ENCODE assay signal across 27 cellular contexts in the genomic region with DNA sequence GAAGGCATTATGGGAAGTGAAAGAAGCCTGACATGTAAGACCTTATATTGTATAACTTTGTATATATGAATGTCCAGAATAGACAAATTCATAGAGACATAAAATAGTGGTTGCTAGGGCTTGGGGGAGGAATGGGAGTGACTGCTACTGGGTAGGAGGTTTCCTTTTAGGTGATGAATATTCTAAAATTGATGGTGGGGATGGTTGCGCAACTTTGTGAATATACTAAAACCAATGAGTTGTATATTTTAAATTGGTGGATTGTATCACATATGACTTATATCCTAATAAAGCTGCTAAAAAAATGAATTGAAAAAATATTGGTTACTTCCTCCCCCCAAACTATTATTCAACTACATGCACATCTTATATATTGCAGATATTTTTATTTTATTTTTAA.
DNase-seq lines count a peak whose midpoint lies in the region; ATAC-seq, FAIRE-seq and TF ChIP-seq lines count a peak whose summit lies in the region.
"Had no signal": no experiment of that assay in that cellular context is flagged by ENCODE, and none has a peak within 500 bp of the region (broad histone marks: within the 10 kb centered on the region; RNA-seq: fewer than 3 reads in every experiment).

No MANE protein-coding gene starts in this region.

- no peak overlapping the region for H2AK5ac ChIP-seq in IMR-90 (ENCODE audit: low read depth, low read length)

- no peak overlapping the region for H3K18ac ChIP-seq in IMR-90 (ENCODE audit: low read depth, low read length)

- H3K27me3 ChIP-seq in HepG2 (ENCODE audit: control insufficient read depth in 1 of 2, insufficient read depth in 2 of 2, low read length in 2 of 2) (no peaks in the 10 kb centered on the region), right lobe of liver (no peaks in the 10 kb centered on the region), IMR-90 (ENCODE audit: control insufficient read depth, insufficient read depth, low read length) (peaks cover 7% of the 10 kb centered on the region), K562 (ENCODE audit: control insufficient read depth in 2 of 2, insufficient read depth in 2 of 2, low read length in 2 of 2) (no peaks in the 10 kb centered on the region), testis (no peaks in the 10 kb centered on the region), brain microvascular endothelial cell (replicated peaks) (no peaks in the 10 kb centered on the region)
- H3K27me3 ChIP-seq: BE2C, BLaER1 had no signal

- peaks cover 7% of the 10 kb centered on the region for H3K9me3 Mint-ChIP-seq in type B pancreatic cell

- no peak for ATAC-seq in HepG2
- no peak for ATAC-seq in right lobe of liver
- ATAC-seq in IMR-90 (ENCODE audit: low read depth) = no peak
- no peak for ATAC-seq in K562
- ATAC-seq: GM12878 had no signal

- no peaks in the 10 kb centered on the region for H3K9me1 ChIP-seq in IMR-90 (ENCODE audit: insufficient read depth, low read length)
- H3K9me1 ChIP-seq in K562 (ENCODE audit: control insufficient read depth, insufficient read depth, low read length) = no peaks in the 10 kb centered on the region

- dilution Hi-C loops in IMR-90 (cut with HindIII; ENCODE audit: low sequenced_read_pairs, unreplicated experiment) = no loop called here

- H3K4me1 ChIP-seq in HepG2 (ENCODE audit: insufficient read depth, low read length) (no peaks in the 10 kb centered on the region), right lobe of liver (no peaks in the 10 kb centered on the region), IMR-90 (ENCODE audit: control insufficient read depth, insufficient read depth, low read length) (no peaks in the 10 kb centered on the region), K562 (replicated peaks in 1 of 2; ENCODE audit: control insufficient read depth in 2 of 2, insufficient read depth in 2 of 2, low read length in 2 of 2) (no peaks in the 10 kb centered on the region), testis (no peaks in the 10 kb centered on the region)

- BruUV-seq in HepG2 (replicated peaks; lab: Mats Ljungman, UMichigan) = no TSS peak
- BruUV-seq in IMR-90 (replicated peaks; lab: Mats Ljungman, UMichigan) = no TSS peak
- BruUV-seq in K562 (replicated peaks; lab: Mats Ljungman, UMichigan) = no TSS peak

- no peak overlapping the region for H4K8ac ChIP-seq in IMR-90 (ENCODE audit: low read depth in 2 of 2, low read length in 2 of 2)

- H3K4me3 ChIP-seq in HepG2 (replicated peaks in 1 of 3; ENCODE audit: insufficient read depth in 1 of 3, low read depth in 2 of 3, low read length in 3 of 3) (no peak overlapping the region), right lobe of liver (no peak overlapping the region), IMR-90 (ENCODE audit: insufficient read depth, low read depth, low read length) (no peak overlapping the region), K562 (no peak overlapping the region), testis (no peak overlapping the region), brain microvascular endothelial cell (ENCODE audit: low read depth, low read length) (no peak overlapping the region)
- H3K4me3 ChIP-seq: BLaER1, GM12878 had no signal

- H3K27ac Mint-ChIP-seq in type B pancreatic cell = no peak overlapping the region
- H3K27ac Mint-ChIP-seq: CD14-positive monocyte; CD4-positive, alpha-beta memory T cell; CD4-positive, CD25-positive, alpha-beta regulatory T cell; CD8-positive, alpha-beta memory T cell had no signal

- TF ChIP-seq POLR2A in HepG2 (IDR thresholded peaks at IDR 0.05; ENCODE audit: insufficient read depth in 1 of 2, low read depth in 2 of 2, low read length in 2 of 2) = no peak
- TF ChIP-seq POLR2A in right lobe of liver (IDR thresholded peaks at IDR 0.05) = no peak
- TF ChIP-seq POLR2A in IMR-90 (IDR thresholded peaks at IDR 0.05; ENCODE audit: low read depth, low read length) = no peak
- TF ChIP-seq POLR2A in K562 (conservative IDR thresholded peaks at IDR 0.05) = no peak
- TF ChIP-seq POLR2A in testis (IDR thresholded peaks at IDR 0.05) = no peak

- H3K79me2 ChIP-seq in HepG2 (ENCODE audit: insufficient read depth, low read length) (no peaks in the 10 kb centered on the region), K562 (ENCODE audit: control insufficient read depth, insufficient read depth, low read length) (no peaks in the 10 kb centered on the region)

- H4K91ac ChIP-seq in IMR-90 (ENCODE audit: insufficient read depth, low read depth, low read length) = no peak overlapping the region

- in situ Hi-C loops in HepG2 (cut with HindIII; ENCODE audit: extremely low pct_ligation_motif_present, low pct_unique_long_range_greater_than_20kb) (no loop called here), IMR-90 (cut with MboI; ENCODE audit: low sequenced_read_pairs) (no loop called here), K562 (cut with MboI) (no loop called here), brain microvascular endothelial cell (cut with HindIII; ENCODE audit: low pct_ligation_motif_present, low sequenced_read_pairs) (no loop called here)

- H4K20me1 ChIP-seq in HepG2 (ENCODE audit: insufficient read depth, low read length) (no peaks in the 10 kb centered on the region), IMR-90 (ENCODE audit: insufficient read depth, low read length) (no peaks in the 10 kb centered on the region), K562 (replicated peaks; ENCODE audit: control insufficient read depth, insufficient read depth, low read length) (no peaks in the 10 kb centered on the region)
- H4K20me1 ChIP-seq: BLaER1 had no signal

- POLR2A ChIA-PET in HepG2 (lab: Yijun Ruan, JAX) (no interaction called here), IMR-90 (lab: Charles Lee; ENCODE audit: unreplicated experiment) (interaction anchor here (0.6 kb wide), 1 partner anchor 15 kb away, joined by 4 read pairs; no protein-coding TSS in a partner anchor), K562 (lab: Yijun Ruan, JAX) (no interaction called here)

- no peak for TF ChIP-seq EP300 in HepG2 (IDR thresholded peaks at IDR 0.05; ENCODE audit: low read depth in 2 of 2, low read length in 2 of 2)
- no peak for TF ChIP-seq EP300 in HepG2 (CRISPR knock-in tag; IDR thresholded peaks at IDR 0.05; ENCODE audit: borderline replicate concordance)
- no peak for TF ChIP-seq EP300 in K562 (IDR thresholded peaks at IDR 0.05; ENCODE audit: low read length)

- H3K27me3 Mint-ChIP-seq in type B pancreatic cell = no peaks in the 10 kb centered on the region
- H3K27me3 Mint-ChIP-seq: CD4-positive, alpha-beta memory T cell; CD4-positive, CD25-positive, alpha-beta regulatory T cell; CD8-positive, alpha-beta memory T cell had no signal

- no peak for TF ChIP-seq RAD21 in HepG2 (CRISPR knock-in tag; IDR thresholded peaks at IDR 0.05)
- TF ChIP-seq RAD21 in IMR-90 (IDR thresholded peaks at IDR 0.05; ENCODE audit: low read length) = no peak
- no peak for TF ChIP-seq RAD21 in K562 (CRISPR knock-in tag; conservative IDR thresholded peaks at IDR 0.05 in 1 of 2, IDR thresholded peaks at IDR 0.05 in 1 of 2)

- no peak overlapping the region for H3K4ac ChIP-seq in IMR-90 (ENCODE audit: low read depth, low read length)

- H3K36me3 Mint-ChIP-seq in type B pancreatic cell = no peaks in the 10 kb centered on the region
- H3K36me3 Mint-ChIP-seq: CD14-positive monocyte; CD4-positive, alpha-beta memory T cell; CD8-positive, alpha-beta memory T cell had no signal

- no peak for TF ChIP-seq CTCF in HepG2 (CRISPR knock-in tag; IDR thresholded peaks at IDR 0.05)
- TF ChIP-seq CTCF in right lobe of liver (IDR thresholded peaks at IDR 0.05) = no peak
- TF ChIP-seq CTCF in IMR-90 (conservative IDR thresholded peaks at IDR 0.05; ENCODE audit: low read depth, low read length) = no peak
- TF ChIP-seq CTCF in K562 (IDR thresholded peaks at IDR 0.05 in 2 of 3, conservative IDR thresholded peaks at IDR 0.05 in 1 of 3; ENCODE audit: insufficient read depth in 2 of 3, low read depth in 1 of 3, low read length in 3 of 3) = no peak
- TF ChIP-seq CTCF in testis (IDR thresholded peaks at IDR 0.05) = no peak
- no peak for TF ChIP-seq CTCF in type B pancreatic cell (conservative IDR thresholded peaks at IDR 0.05)
- TF ChIP-seq CTCF in brain microvascular endothelial cell (IDR thresholded peaks at IDR 0.05; ENCODE audit: low read depth, low read length, missing control alignments) = no peak

- H3K4me3 Mint-ChIP-seq in type B pancreatic cell = no peak overlapping the region
- H3K4me3 Mint-ChIP-seq: CD14-positive monocyte; CD4-positive, alpha-beta memory T cell; CD4-positive, CD25-positive, alpha-beta regulatory T cell; CD8-positive, alpha-beta memory T cell had no signal

- DNase-seq in HepG2 (ENCODE audit: low spot score) (no peak), right lobe of liver (no peak), IMR-90 (no peak), K562 (ENCODE audit: extremely low read depth in 1 of 4, low spot score in 3 of 4) (no peak), testis (no peak), type B pancreatic cell (ENCODE audit: extremely low spot score, unreplicated experiment) (no peak), brain microvascular endothelial cell (no peak)
- DNase-seq: ACHN; BE2C; C1 segment of cervical spinal cord; CD4-positive, alpha-beta memory T cell; CD4-positive, CD25-positive, alpha-beta regulatory T cell; CD8-positive, alpha-beta memory T cell; COR-L47; DMS 273 treated with DMSO at 0.1 percent for 48 hours; DMS153; DMS53; DMS79; DND-41; EL; GDM1 had no signal

- no peaks in the 10 kb centered on the region for H3K36me3 ChIP-seq in HepG2 (replicated peaks in 1 of 2; ENCODE audit: control insufficient read depth in 1 of 2, insufficient read depth in 2 of 2, low read length in 2 of 2)
- no peaks in the 10 kb centered on the region for H3K36me3 ChIP-seq in right lobe of liver
- no peaks in the 10 kb centered on the region for H3K36me3 ChIP-seq in IMR-90 (ENCODE audit: control insufficient read depth, insufficient read depth, low read length)
- no peaks in the 10 kb centered on the region for H3K36me3 ChIP-seq in K562 (ENCODE audit: control insufficient read depth, insufficient read depth, low read length)
- no peaks in the 10 kb centered on the region for H3K36me3 ChIP-seq in testis (ENCODE audit: low read depth, missing control alignments)
- H3K36me3 ChIP-seq in brain microvascular endothelial cell (replicated peaks) = no peaks in the 10 kb centered on the region
- H3K36me3 ChIP-seq: BE2C, BLaER1 had no signal

- intact Hi-C loops in HepG2 (cut with micrococcal nuclease; ENCODE audit: unreplicated experiment) = no loop called here
- intact Hi-C loops in right lobe of liver (cut with DNase I) = no loop called here
- intact Hi-C loops in IMR-90 (cut with micrococcal nuclease) = no loop called here
- intact Hi-C loops in K562 (cut with micrococcal nuclease) = no loop called here
- intact Hi-C loops in testis (cut with DNase I; ENCODE audit: low total_unique reads) = no loop called here

- H2AFZ ChIP-seq in HepG2 (ENCODE audit: low read length) (no peak overlapping the region), IMR-90 (replicated peaks; ENCODE audit: low read length, poor library complexity) (no peak overlapping the region), K562 (ENCODE audit: low read depth, low read length) (no peak overlapping the region)

- H3K9me3 ChIP-seq in HepG2 (ENCODE audit: low read length) = no peaks in the 10 kb centered on the region
- no peaks in the 10 kb centered on the region for H3K9me3 ChIP-seq in right lobe of liver
- H3K9me3 ChIP-seq in IMR-90 (ENCODE audit: control insufficient read depth, insufficient read depth, low read length) = no peaks in the 10 kb centered on the region
- no peaks in the 10 kb centered on the region for H3K9me3 ChIP-seq in K562 (replicated peaks; ENCODE audit: control insufficient read depth, insufficient read depth, low read depth, low read length)
- no peaks in the 10 kb centered on the region for H3K9me3 ChIP-seq in testis
- H3K9me3 ChIP-seq: BE2C, BLaER1 had no signal

- H3K4me2 ChIP-seq in HepG2 (ENCODE audit: low read depth, low read length) (no peak overlapping the region), IMR-90 (ENCODE audit: low read depth, low read length) (no peak overlapping the region), K562 (ENCODE audit: insufficient read depth, low read length) (no peak overlapping the region)
- H3K4me2 ChIP-seq: BLaER1 had no signal

- H2BK5ac ChIP-seq in IMR-90 (ENCODE audit: low read depth, low read length, poor library complexity, severe bottlenecking) = no peak overlapping the region

- peaks cover 35% of the 10 kb centered on the region for H3K4me1 Mint-ChIP-seq in type B pancreatic cell (ENCODE audit: unreplicated experiment)
- H3K4me1 Mint-ChIP-seq: CD14-positive monocyte; CD4-positive, alpha-beta memory T cell; CD4-positive, CD25-positive, alpha-beta regulatory T cell; CD8-positive, alpha-beta memory T cell had no signal

- no peak overlapping the region for H2AK9ac ChIP-seq in IMR-90 (replicated peaks; ENCODE audit: low read depth, low read length, poor library complexity)

- CTCF ChIA-PET in HepG2 (lab: Yijun Ruan, JAX; ENCODE audit: low intra/inter-chr PET ratio, low total read pairs) (no interaction called here), IMR-90 (lab: Yijun Ruan, JAX) (no interaction called here), K562 (lab: Yijun Ruan, JAX; ENCODE audit: low intra/inter-chr PET ratio) (no interaction called here)

- H4K5ac ChIP-seq in IMR-90 (ENCODE audit: low read depth, low read length) = no peak overlapping the region

- H3K9ac ChIP-seq in HepG2 (ENCODE audit: insufficient read depth, low read depth, low read length) (no peak overlapping the region), IMR-90 (ENCODE audit: low read depth, low read length) (no peak overlapping the region), K562 (ENCODE audit: insufficient read depth in 1 of 2, low read depth in 2 of 2, low read length in 2 of 2) (no peak overlapping the region)
- H3K9ac ChIP-seq: BLaER1 had no signal

- no peak overlapping the region for H2BK120ac ChIP-seq in IMR-90 (ENCODE audit: low read depth, low read length)

- H3K56ac ChIP-seq in IMR-90 (ENCODE audit: extremely low read depth, insufficient read depth, low read length) = no peak overlapping the region

- FAIRE-seq in HepG2 (lab: Jason Lieb, UNC) = no peak
- FAIRE-seq in K562 (lab: Jason Lieb, UNC) = no peak
- FAIRE-seq in islet of Langerhans (lab: Jason Lieb, UNC) = peak; percentile 53
- FAIRE-seq: GM12878, GM12892, GM18507 had no signal

- no peak overlapping the region for H2BK15ac ChIP-seq in IMR-90 (ENCODE audit: low read depth, low read length)

- H3K27ac ChIP-seq in HepG2 (ENCODE audit: extremely low read length, insufficient read depth, low read length) (no peak overlapping the region), right lobe of liver (no peak overlapping the region), IMR-90 (ENCODE audit: insufficient read depth, low read length) (no peak overlapping the region), K562 (ENCODE audit: extremely low read depth, low read depth, low read length) (no peak overlapping the region), testis (no peak overlapping the region), brain microvascular endothelial cell (no peak overlapping the region)
- H3K27ac ChIP-seq: BLaER1 had no signal

- no peak overlapping the region for H3K14ac ChIP-seq in IMR-90 (replicated peaks; ENCODE audit: low read depth, low read length)

- no peak overlapping the region for H3K23ac ChIP-seq in IMR-90 (ENCODE audit: low read depth, low read length)

- no peak overlapping the region for H2BK20ac ChIP-seq in IMR-90 (ENCODE audit: low read depth, low read length)

- WGBS in HepG2 (ENCODE audit: low lambda C conversion rate) = 84% methylated on average over 1 of the region's 1 CpG
- WGBS in right lobe of liver (ENCODE audit: insufficient coverage, low coverage, low lambda C conversion rate, missing lambda C conversion rate) = 93% methylated on average over 1 of the region's 1 CpG
- no CpG with 5 or more reads among the region's 1 CpG for WGBS in IMR-90 (ENCODE audit: extremely low coverage in 2 of 2, insufficient read length in 1 of 2), 2 experiments
- WGBS in K562 (ENCODE audit: insufficient coverage, low coverage, missing lambda C conversion rate) = 0% methylated on average over 1 of the region's 1 CpG
- WGBS in testis, 2 donors = 92 to 100% methylated on average over 1 of the region's 1 CpG

- H3K79me1 ChIP-seq in IMR-90 (ENCODE audit: low read depth in 1 of 2, low read length in 2 of 2) = no peaks in the 10 kb centered on the region
